In genomic region chr1:155005076-155005971, GRCh38 we compare ENCODE assay signal across 8 cellular contexts. TPM values are rescaled to one million over a fixed set of nuclear protein-coding genes. Genes with fewer than 3 reads are reported as not detected.
DNase-seq lines count a peak whose midpoint lies in the region; ATAC-seq and TF ChIP-seq lines count a peak whose summit lies in the region.

No MANE protein-coding gene starts in this region.

- WGBS in sigmoid colon, 2 donors, result 13 to 41% methylated on average over 17 of the region's 17 CpGs

- peak overlapping the region; percentile 95 for H3K27ac ChIP-seq in left ventricle myocardium inferior (replicated peaks)
- peak overlapping the region; percentile 96 to 99 (median 98) for H3K27ac ChIP-seq in sigmoid colon

- no peaks in the 10 kb centered on the region for H3K27me3 Mint-ChIP-seq in activated CD8-positive, alpha-beta T cell treated with anti-CD3 and anti-CD28 coated beads for 36 hours

- H3K36me3 ChIP-seq in left ventricle myocardium inferior (no peaks in the 10 kb centered on the region), sigmoid colon (no peaks in the 10 kb centered on the region)

- no peak for ATAC-seq in activated CD8-positive, alpha-beta T cell treated with anti-CD3 and anti-CD28 coated beads for 36 hours

- CTCF ChIA-PET in activated CD8-positive, alpha-beta T cell treated with anti-CD3 and anti-CD28 coated beads for 36 hours (lab: Charles Lee), result interaction anchor here (0.8 to 2.0 kb wide), 5 partner anchors 12 to 80 kb away, joined by 3 to 14 read pairs (median 3); partner anchors contain the start of genes FLAD1 and PMVK

- H3K27ac Mint-ChIP-seq in activated CD8-positive, alpha-beta T cell treated with anti-CD3 and anti-CD28 coated beads for 36 hours, result peak overlapping the region; percentile 92

- H3K9me3 Mint-ChIP-seq in activated CD8-positive, alpha-beta T cell treated with anti-CD3 and anti-CD28 coated beads for 36 hours, result no peaks in the 10 kb centered on the region

- no peak for TF ChIP-seq CTCF in activated CD8-positive, alpha-beta T cell treated with anti-CD3 and anti-CD28 coated beads for 36 hours (IDR thresholded peaks at IDR 0.05)
- TF ChIP-seq CTCF in left ventricle myocardium inferior (IDR thresholded peaks at IDR 0.05; ENCODE audit: borderline replicate concordance) (no peak), sigmoid colon (IDR thresholded peaks at IDR 0.05) (no peak)

- intact Hi-C loops in activated CD8-positive, alpha-beta T cell treated with anti-CD3 and anti-CD28 coated beads for 36 hours (cut with micrococcal nuclease), result no loop called here
- intact Hi-C loops in left ventricle myocardium inferior (cut with micrococcal nuclease), result no loop called here
- intact Hi-C loops in sigmoid colon (cut with DNase I), result no loop called here

- no peak for TF ChIP-seq POLR2A in sigmoid colon (IDR thresholded peaks at IDR 0.05)

- no peaks in the 10 kb centered on the region for H3K27me3 ChIP-seq in left ventricle myocardium inferior (ENCODE audit: low read depth)
- no peaks in the 10 kb centered on the region for H3K27me3 ChIP-seq in sigmoid colon

- peaks cover 52% of the 10 kb centered on the region for H3K4me1 Mint-ChIP-seq in activated CD8-positive, alpha-beta T cell treated with anti-CD3 and anti-CD28 coated beads for 36 hours (ENCODE audit: low read depth)

- POLR2A ChIA-PET in activated CD8-positive, alpha-beta T cell treated with anti-CD3 and anti-CD28 coated beads for 36 hours (lab: Charles Lee), result interaction anchor here (1.4 to 4.0 kb wide), 4 partner anchors 8 to 29 kb away, joined by 4 to 24 read pairs (median 6); partner anchors contain the start of gene FLAD1

- H3K4me3 Mint-ChIP-seq in activated CD8-positive, alpha-beta T cell treated with anti-CD3 and anti-CD28 coated beads for 36 hours, result peak overlapping the region; percentile 85

- peaks cover 87% of the 10 kb centered on the region for H3K4me1 ChIP-seq in left ventricle myocardium inferior
- H3K4me1 ChIP-seq in sigmoid colon, result peaks cover 0 to 62% (median 56%) of the 10 kb centered on the region in 4 donors

- DNase-seq in H4 (ENCODE audit: low spot score) (peak; percentile 49), left ventricle myocardium inferior (peak; percentile 81), sigmoid colon (peak; percentile 92), middle frontal gyrus (ENCODE audit: extremely low spot score, low spot score) (no peak), NCI-H510A (lab: John Stamatoyannopoulos, UW) (no peak), HK-2 (ENCODE audit: unreplicated experiment) (no peak), NOMO-1 treated with DMSO at 0.1 percent for 48 hours (lab: John Stamatoyannopoulos, UW; ENCODE audit: unreplicated experiment) (no peak)
- peak; percentile 33 for DNase-seq in activated CD8-positive, alpha-beta T cell treated with anti-CD3 and anti-CD28 coated beads for 36 hours

- H3K9me3 ChIP-seq in left ventricle myocardium inferior (replicated peaks) (no peaks in the 10 kb centered on the region), sigmoid colon (no peaks in the 10 kb centered on the region)

- H3K4me3 ChIP-seq in left ventricle myocardium inferior (peak overlapping the region; percentile 95), sigmoid colon (peak overlapping the region; percentile 73 to 94 (median 81))

- no peak for TF ChIP-seq EP300 in sigmoid colon (IDR thresholded peaks at IDR 0.05)

- peaks cover 5% of the 10 kb centered on the region for H3K36me3 Mint-ChIP-seq in activated CD8-positive, alpha-beta T cell treated with anti-CD3 and anti-CD28 coated beads for 36 hours (ENCODE audit: low read depth)

RNA-seq across cellular contexts. Expression of gene ZBTB7B, which starts 2.7 kb away (rescaled TPM):
- 8.3 and 10.6 TPM in 2 replicates for total RNA-seq in H4 (2014; rRNA removed; shearing (Covaris generic))
- total RNA-seq in activated CD8-positive, alpha-beta T cell treated with anti-CD3 and anti-CD28 coated beads for 36 hours, result 10 to 100 TPM; 26.3 to 26.5 TPM
- 42.8 TPM for total RNA-seq in left ventricle myocardium inferior
- 10 to 100 TPM; 24.4 to 35.3 (median 29.5) TPM for total RNA-seq in sigmoid colon
- polyA plus RNA-seq in sigmoid colon, result 100 to 1,000 TPM in 2 of 3 donors, 10 to 100 TPM in 1; 71.5 to 342 (median 141) TPM

RNA-seq across cellular contexts. Expression of gene LENEP, which starts 11.9 kb away (rescaled TPM):
- not detected in 2 replicates for total RNA-seq in H4 (2014; rRNA removed; shearing (Covaris generic))
- total RNA-seq in activated CD8-positive, alpha-beta T cell treated with anti-CD3 and anti-CD28 coated beads for 36 hours, result not detected
- total RNA-seq in left ventricle myocardium inferior (not detected), sigmoid colon (not detected)
- under 1 TPM in 1 of 3 donors, not detected in 2; 0.39 TPM for polyA plus RNA-seq in sigmoid colon

RNA-seq across cellular contexts. Expression of gene FLAD1, which starts 22.2 kb away (rescaled TPM):
- 31.4 and 37.9 TPM in 2 replicates for total RNA-seq in H4 (2014; rRNA removed; shearing (Covaris generic))
- total RNA-seq in activated CD8-positive, alpha-beta T cell treated with anti-CD3 and anti-CD28 coated beads for 36 hours, result 10 to 100 TPM; 31.5 to 32.9 TPM
- total RNA-seq in left ventricle myocardium inferior (30.1 TPM), sigmoid colon (10 to 100 TPM; 17.5 to 22.8 (median 18.5) TPM)
- polyA plus RNA-seq in sigmoid colon, result 10 to 100 TPM; 24.6 to 36.5 (median 27.7) TPM

RNA-seq across cellular contexts. Expression of gene DCST2, which starts 28.3 kb away (rescaled TPM):
- total RNA-seq in H4 (2014; rRNA removed; shearing (Covaris generic)), result not detected in 2 replicates
- total RNA-seq in activated CD8-positive, alpha-beta T cell treated with anti-CD3 and anti-CD28 coated beads for 36 hours, result under 1 TPM; 0.20 to 0.36 TPM
- not detected for total RNA-seq in left ventricle myocardium inferior
- total RNA-seq in sigmoid colon, result under 1 TPM in 3 of 4 donors, not detected in 1; 0.27 to 0.49 (median 0.36) TPM
- polyA plus RNA-seq in sigmoid colon, result 1 to 10 TPM in 1 of 3 donors, not detected in 2; 2.0 TPM

RNA-seq across cellular contexts. Expression of gene DCST1, which starts 28.3 kb away (rescaled TPM):
- not detected in 2 replicates for total RNA-seq in H4 (2014; rRNA removed; shearing (Covaris generic))
- total RNA-seq in activated CD8-positive, alpha-beta T cell treated with anti-CD3 and anti-CD28 coated beads for 36 hours, result not detected
- total RNA-seq in left ventricle myocardium inferior (not detected), sigmoid colon (under 1 TPM in 1 of 4 donors, not detected in 3; 0.16 TPM)
- under 1 TPM in 1 of 3 donors, not detected in 2; 0.09 TPM for polyA plus RNA-seq in sigmoid colon

Comparison
In these comparisons a context has a peak if more than half of its experiments do, and no peak if none do; other contexts are left out.
1. DNase-seq: peak in H4 (single experiment), activated CD8-positive, alpha-beta T cell treated with anti-CD3 and anti-CD28 coated beads for 36 hours (single experiment), left ventricle myocardium inferior (single experiment) and sigmoid colon (single experiment); none in middle frontal gyrus (single experiment), NCI-H510A (single experiment), HK-2 (single experiment) and NOMO-1 treated with DMSO at 0.1 percent for 48 hours (single experiment).